In genomic region chr7:123690550-123690949, GRCh38 we compare ENCODE assay signal across 26 cellular contexts. TPM values are rescaled to one million over a fixed set of nuclear protein-coding genes. Genes with fewer than 3 reads are reported as not detected.
A peak's percentile ranks its signal among the peaks of the same experiment; 100 is the strongest.
DNase-seq lines count a peak whose midpoint lies in the region; ATAC-seq, FAIRE-seq and TF ChIP-seq lines count a peak whose summit lies in the region.
"Had no signal": no experiment of that assay in that cellular context is flagged by ENCODE, and none has a peak within 500 bp of the region (broad histone marks: within the 10 kb centered on the region; RNA-seq: fewer than 3 reads in every experiment).

No MANE protein-coding gene starts in this region.

- ATAC-seq in A549, result no peak
- ATAC-seq in GM23338, result no peak
- ATAC-seq in activated T-cell treated with anti-CD3 and anti-CD28 coated beads, Interleukin-2, amount 50 U/mL, for 72 hours (replicated peaks in 1 of 2), result no peak
- ATAC-seq in HG03469 (IDR thresholded peaks at IDR 0.05; ENCODE audit: unreplicated experiment), result no peak
- ATAC-seq in GM21786 (IDR thresholded peaks at IDR 0.05; ENCODE audit: unreplicated experiment), result no peak
- no peak for ATAC-seq in GM18517 (IDR thresholded peaks at IDR 0.05; ENCODE audit: unreplicated experiment)

- no peak overlapping the region for H3K27ac Mint-ChIP-seq in GM23338
- no peak overlapping the region for H3K27ac Mint-ChIP-seq in activated T-cell treated with anti-CD3 and anti-CD28 coated beads, Interleukin-2, amount 50 U/mL, for 72 hours
- H3K27ac Mint-ChIP-seq: CD14-positive monocyte had no signal

- no peak for TF ChIP-seq CTCF in A549 (IDR thresholded peaks at IDR 0.05)
- no peak for TF ChIP-seq CTCF in GM23338 (conservative IDR thresholded peaks at IDR 0.05; ENCODE audit: low read depth in 2 of 2)

- peak; percentile 7 for FAIRE-seq in A549 (lab: Jason Lieb, UNC)
- peak; percentile 21 for FAIRE-seq in RCC 7860 (lab: Jason Lieb, UNC)
- peak; percentile 8 for FAIRE-seq in endometrium (lab: Jason Lieb, UNC)
- FAIRE-seq: D721Med, G401.6, GM12891 had no signal

- no peak for TF ChIP-seq POLR2A in A549 (IDR thresholded peaks at IDR 0.05; ENCODE audit: low read length)

- no peak overlapping the region for H2AFZ ChIP-seq in GM23338

- H3K4me1 Mint-ChIP-seq in GM23338, result peaks cover 39% of the 10 kb centered on the region
- H3K4me1 Mint-ChIP-seq in activated T-cell treated with anti-CD3 and anti-CD28 coated beads, Interleukin-2, amount 50 U/mL, for 72 hours (ENCODE audit: low read depth), result no peaks in the 10 kb centered on the region
- H3K4me1 Mint-ChIP-seq: CD14-positive monocyte; CD8-positive, alpha-beta memory T cell had no signal

- no peaks in the 10 kb centered on the region for H3K27me3 ChIP-seq in GM23338 (ENCODE audit: insufficient read depth)
- H3K27me3 ChIP-seq: BE2C, BLaER1 had no signal

- no peaks in the 10 kb centered on the region for H3K9me2 ChIP-seq in GM23338 (ENCODE audit: insufficient read depth)

- no peaks in the 10 kb centered on the region for H3K9me3 ChIP-seq in A549
- H3K9me3 ChIP-seq: BE2C, BLaER1 had no signal

- H3K27me3 Mint-ChIP-seq in GM23338 (ENCODE audit: insufficient read depth, low read depth, poor library complexity), result peaks cover 4% of the 10 kb centered on the region
- no peaks in the 10 kb centered on the region for H3K27me3 Mint-ChIP-seq in activated T-cell treated with anti-CD3 and anti-CD28 coated beads, Interleukin-2, amount 50 U/mL, for 72 hours (ENCODE audit: low read depth)
- H3K27me3 Mint-ChIP-seq: CD4-positive, alpha-beta memory T cell; CD4-positive, CD25-positive, alpha-beta regulatory T cell; CD8-positive, alpha-beta memory T cell had no signal

- peak overlapping the region; percentile 29; the same call in 1 of the 3 replicates for H3K4me3 Mint-ChIP-seq in GM23338
- no peak overlapping the region for H3K4me3 Mint-ChIP-seq in activated T-cell treated with anti-CD3 and anti-CD28 coated beads, Interleukin-2, amount 50 U/mL, for 72 hours
- H3K4me3 Mint-ChIP-seq: CD14-positive monocyte; CD4-positive, alpha-beta memory T cell; CD4-positive, CD25-positive, alpha-beta regulatory T cell; CD8-positive, alpha-beta memory T cell had no signal

- H3F3A ChIP-seq in GM23338 (replicated peaks; ENCODE audit: low read depth), result 0 out of 2 replicates have a peak, but pooled peaks cover 3% of the 10 kb centered on the region

- H3K79me2 ChIP-seq in GM23338 (replicated peaks; ENCODE audit: insufficient read depth), result peaks cover 11% of the 10 kb centered on the region

- 93% methylated on average over 2 of the region's 2 CpGs for WGBS in A549 (ENCODE audit: missing lambda C conversion rate)

- no peaks in the 10 kb centered on the region for H4K20me1 ChIP-seq in GM23338 (replicated peaks; ENCODE audit: insufficient read depth)
- H4K20me1 ChIP-seq: BLaER1 had no signal

- peaks cover 39% of the 10 kb centered on the region for H3K36me3 Mint-ChIP-seq in GM23338 (ENCODE audit: low read depth)
- H3K36me3 Mint-ChIP-seq in activated T-cell treated with anti-CD3 and anti-CD28 coated beads, Interleukin-2, amount 50 U/mL, for 72 hours (ENCODE audit: insufficient read depth in 2 of 2), result peaks cover 3 to 10% of the 10 kb centered on the region in 2 donors

- CTCF ChIA-PET in A549 (lab: Yijun Ruan, JAX), result interaction anchor here (1.4 to 3.4 kb wide), 3 partner anchors 9 to 107 kb away, joined by 5 to 13 read pairs (median 9); no protein-coding TSS in a partner anchor

- H3K9me3 Mint-ChIP-seq in GM23338, result no peaks in the 10 kb centered on the region
- H3K9me3 Mint-ChIP-seq in activated T-cell treated with anti-CD3 and anti-CD28 coated beads, Interleukin-2, amount 50 U/mL, for 72 hours, result no peaks in the 10 kb centered on the region
- H3K9me3 Mint-ChIP-seq: CD14-positive monocyte; CD4-positive, alpha-beta memory T cell; CD4-positive, CD25-positive, alpha-beta regulatory T cell; CD8-positive, alpha-beta memory T cell had no signal

- no peak for TF ChIP-seq EP300 in A549 (IDR thresholded peaks at IDR 0.05)

- H3K36me3 ChIP-seq in GM23338 (ENCODE audit: insufficient read depth), result peaks cover 17% of the 10 kb centered on the region; the same call in 1 of the 2 replicates

- H3K27ac ChIP-seq in A549 (no peak overlapping the region), GM23338 (ENCODE audit: low read depth) (no peak overlapping the region)
- H3K27ac ChIP-seq: BLaER1 had no signal

- no peak for TF ChIP-seq RAD21 in A549 (conservative IDR thresholded peaks at IDR 0.05 in 1 of 2, IDR thresholded peaks at IDR 0.05 in 1 of 2)

- POLR2A ChIA-PET in A549 (lab: Yijun Ruan, JAX), result no interaction called here

- no peak for DNase-seq in A549 (ENCODE audit: low read depth in 1 of 2, low spot score in 1 of 2)
- DNase-seq in GM23338 (ENCODE audit: low spot score), result no peak
- DNase-seq in RCC 7860 (ENCODE audit: low spot score), result no peak
- no peak for DNase-seq in activated T-cell treated with anti-CD3 and anti-CD28 coated beads, Interleukin-2, amount 50 U/mL, for 72 hours
- DNase-seq: 8988T; ACHN; BE2C; C1 segment of cervical spinal cord; Calu3; CD4-positive, alpha-beta memory T cell; CD4-positive, CD25-positive, alpha-beta regulatory T cell; CD8-positive, alpha-beta memory T cell; COR-L47; DMS79 treated with DMSO at 0.1 percent for 48 hours; GF-D8 had no signal

- H3K4me1 ChIP-seq in A549 (no peaks in the 10 kb centered on the region), GM23338 (ENCODE audit: insufficient read depth) (peaks cover 24% of the 10 kb centered on the region)
- H3K4me1 ChIP-seq: BE2C, BLaER1 had no signal

- no peak overlapping the region for H3K4me2 ChIP-seq in A549
- H3K4me2 ChIP-seq in GM23338, result no peak overlapping the region
- H3K4me2 ChIP-seq: BLaER1 had no signal

- H3K4me3 ChIP-seq in A549 (no peak overlapping the region), GM23338 (no peak overlapping the region)
- H3K4me3 ChIP-seq: BLaER1 had no signal

TF ChIP-seq in A549, 52 proteins besides CTCF, POLR2A, EP300 and RAD21 (continues in another document):
- TF ChIP-seq MAX (IDR thresholded peaks at IDR 0.05) (no peak), SREBF2 (IDR thresholded peaks at IDR 0.05) (no peak), EHMT2 (IDR thresholded peaks at IDR 0.05; ENCODE audit: low read depth) (no peak), HES2 (IDR thresholded peaks at IDR 0.05) (no peak), E2F6 (IDR thresholded peaks at IDR 0.05; ENCODE audit: borderline replicate concordance, low read depth) (no peak), ZC3H11A (IDR thresholded peaks at IDR 0.05) (no peak), FOSB (CRISPR knock-in tag; IDR thresholded peaks at IDR 0.05) (no peak)

TF ChIP-seq in GM23338, 12 proteins besides CTCF, POLR2A, EP300 and RAD21 (continues in another document):
- TF ChIP-seq EZH2 (IDR thresholded peaks at IDR 0.05; ENCODE audit: low read depth, unreplicated experiment), result no peak
- no peak for TF ChIP-seq ETS1 (IDR thresholded peaks at IDR 0.05)
- TF ChIP-seq STAT1 (IDR thresholded peaks at IDR 0.05; ENCODE audit: unreplicated experiment), result no peak
- TF ChIP-seq NANOG (IDR thresholded peaks at IDR 0.05; ENCODE audit: borderline replicate concordance), result no peak
- TF ChIP-seq POLR2AphosphoS5 (IDR thresholded peaks at IDR 0.05; ENCODE audit: low read depth), result no peak
- no peak for TF ChIP-seq EZH2phosphoT487 (IDR thresholded peaks at IDR 0.05; ENCODE audit: unreplicated experiment)

RNA-seq across cellular contexts. Expression of gene LMOD2, which starts 34.9 kb away (rescaled TPM):
- polyA plus RNA-seq in A549 (2011; rRNA removed), result not detected in 2 replicates
- not detected in 2 replicates for polyA plus RNA-seq in A549 (2012; cell fraction: cytosol; rRNA removed)
- polyA plus RNA-seq in A549 (2012; cell fraction: nucleus; rRNA removed), result not detected in 2 replicates
- not detected in 3 replicates for polyA plus RNA-seq in A549 (2017; fragmentation: RNase III; extraction: RNeasy Plus Mini Kit Qiagen cat#74134 plus additional on column Dnase treatment)
- not detected in 2 replicates for polyA minus RNA-seq in A549 (2011; rRNA and poly(A)+ RNA removed)
- total RNA-seq in GM23338 (2014; rRNA removed; shearing (Covaris generic)), result not detected in 2 replicates
- polyA plus RNA-seq in GM23338 (2016; fragmentation: Nextera tagmentation; extraction: Ambion mirVana), result not detected in 2 replicates
- total RNA-seq in activated T-cell treated with anti-CD3 and anti-CD28 coated beads, Interleukin-2, amount 50 U/mL, for 72 hours, result not detected
- total RNA-seq: A673; Calu3; CD4-positive, alpha-beta memory T cell; CD4-positive, CD25-positive, alpha-beta regulatory T cell; CD8-positive, alpha-beta memory T cell had no signal
- polyA plus RNA-seq: AG04450; CD8-positive, alpha-beta memory T cell had no signal

RNA-seq across cellular contexts. Expression of gene WASL, which starts 58.3 kb away (rescaled TPM):
- polyA plus RNA-seq in A549 (2011; rRNA removed), result 18.5 and 21.2 TPM in 2 replicates
- polyA plus RNA-seq in A549 (2012; cell fraction: cytosol; rRNA removed), result 7.1 and 9.5 TPM in 2 replicates
- polyA plus RNA-seq in A549 (2012; cell fraction: nucleus; rRNA removed), result 5.2 and 5.6 TPM in 2 replicates
- 18.6 to 21.0 TPM (median 20.2 TPM) in 3 replicates for polyA plus RNA-seq in A549 (2017; fragmentation: RNase III; extraction: RNeasy Plus Mini Kit Qiagen cat#74134 plus additional on column Dnase treatment)
- 6.2 and 7.5 TPM in 2 replicates for polyA minus RNA-seq in A549 (2011; rRNA and poly(A)+ RNA removed)
- total RNA-seq in GM23338 (2014; rRNA removed; shearing (Covaris generic)), result 45.3 and 57.0 TPM in 2 replicates
- 35.6 and 36.4 TPM in 2 replicates for polyA plus RNA-seq in GM23338 (2016; fragmentation: Nextera tagmentation; extraction: Ambion mirVana)
- 1 to 10 TPM; 7.2 to 8.7 TPM for total RNA-seq in activated T-cell treated with anti-CD3 and anti-CD28 coated beads, Interleukin-2, amount 50 U/mL, for 72 hours
